ENCODE assay signal across 7 cellular contexts in the genomic region with DNA sequence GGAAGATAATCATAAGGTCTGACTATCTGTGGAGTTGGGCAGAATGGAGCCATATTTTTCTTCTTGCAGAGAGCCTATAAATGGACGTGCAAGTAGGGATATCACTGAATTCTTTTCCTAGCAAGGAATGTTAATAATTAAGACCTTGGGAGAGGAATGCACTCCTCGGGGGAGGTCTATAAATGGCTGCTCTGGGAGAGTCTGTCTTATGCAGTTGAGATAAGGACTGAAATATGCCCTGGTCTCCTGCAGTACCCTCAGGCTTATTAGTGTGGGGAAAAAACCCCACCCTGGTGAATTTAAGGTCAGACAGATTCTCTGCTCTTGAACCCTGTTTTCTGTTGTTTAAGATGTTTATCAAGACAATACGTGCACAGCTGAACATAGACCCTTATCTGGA. TPM values are rescaled to one million over a fixed set of nuclear protein-coding genes. Genes with fewer than 3 reads are reported as not detected.
"Had no signal": no experiment of that assay in that cellular context is flagged by ENCODE, and none has a peak within 500 bp of the region (broad histone marks: within the 10 kb centered on the region; RNA-seq: fewer than 3 reads in every experiment).

No MANE protein-coding gene starts in this region.

RNA-seq across cellular contexts. Expression of a gene that starts 17.9 kb away (rescaled TPM):
- total RNA-seq: M059J; Right ventricle myocardium inferior; T-cell; T-helper 1 cell treated with Interleukin-12 subunit alpha and Interleukin-12 subunit beta and Interleukin-4 antibody, amounts not matched to agents 30 ng/mL and 1 ng/mL, for 36 hours had no signal

RNA-seq across cellular contexts. Expression of a gene that starts 50.5 kb away (rescaled TPM):
- total RNA-seq: M059J; PC-9; SJCRH30; SK-MEL-5; T-helper 1 cell treated with Interleukin-12 subunit alpha and Interleukin-12 subunit beta and Interleukin-4 antibody, amounts not matched to agents 30 ng/mL and 1 ng/mL, for 36 hours had no signal
